ENCODE assay signal across 8 cellular contexts in the genomic region with DNA sequence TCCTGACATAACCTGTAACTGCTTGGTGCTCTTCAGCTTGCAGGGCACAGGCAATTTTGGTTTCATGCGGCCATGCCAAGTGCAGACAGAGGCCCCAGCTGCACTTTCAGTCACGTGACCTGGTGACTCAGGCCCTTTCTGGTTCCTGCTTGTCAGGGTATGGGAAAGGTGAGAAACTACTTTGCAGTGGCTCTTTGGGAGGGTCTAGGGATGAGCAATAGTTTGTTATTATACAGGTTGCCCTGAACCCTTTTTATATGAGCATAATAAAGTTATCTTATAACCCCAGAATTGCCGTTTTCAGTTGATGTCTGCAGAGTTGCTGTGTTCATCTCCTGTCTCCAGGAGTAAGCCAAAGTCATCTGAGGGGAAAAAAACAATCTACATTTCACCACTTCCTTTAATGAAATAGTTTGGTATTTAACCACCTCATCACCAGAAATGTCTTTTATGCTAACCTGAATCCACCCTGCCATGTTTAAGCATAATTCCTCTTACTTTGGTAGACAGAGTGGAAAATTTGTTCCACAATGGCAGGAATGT. TPM values are rescaled to one million over a fixed set of nuclear protein-coding genes. Genes with fewer than 3 reads are reported as not detected.
DNase-seq lines count a peak whose midpoint lies in the region; ATAC-seq and TF ChIP-seq lines count a peak whose summit lies in the region.

No MANE protein-coding gene starts in this region.

- intact Hi-C loops in ascending aorta (cut with DNase I), result loop anchor here (5.0 kb wide), 1 partner anchor 48 kb away; no protein-coding TSS in a partner anchor

- H3K36me3 ChIP-seq in ascending aorta, result no peaks in the 10 kb centered on the region

- H3K27me3 ChIP-seq in HL-60 (ENCODE audit: insufficient read depth, poor library complexity, severe bottlenecking) (no peaks in the 10 kb centered on the region), ascending aorta (no peaks in the 10 kb centered on the region)

- TF ChIP-seq CTCF in HL-60 (IDR thresholded peaks at IDR 0.05; ENCODE audit: insufficient read depth, low read length) (no peak), ascending aorta (IDR thresholded peaks at IDR 0.05) (no peak)

- H3K9me3 ChIP-seq in ascending aorta, result no peaks in the 10 kb centered on the region

- H3K4me3 ChIP-seq in HL-60 (replicated peaks; ENCODE audit: insufficient read depth, low read length) (no peak overlapping the region), ascending aorta (no peak overlapping the region)

- DNase-seq in HL-60 (ENCODE audit: low read depth in 1 of 2, low spot score in 1 of 2) (peak; percentile 77 to 91), T-helper 9 cell (peak; percentile 41), ascending aorta (ENCODE audit: low spot score in 2 of 2) (peak; percentile 43 to 88), left lobe of liver (ENCODE audit: low spot score) (peak; percentile 85), epidermal melanocyte (ENCODE audit: insufficient read length, low spot score) (no peak), OCI-M2 (lab: John Stamatoyannopoulos, UW; ENCODE audit: unreplicated experiment) (no peak)
- DNase-seq in stimulated activated CD8-positive, alpha-beta memory T cell treated with anti-CD3 and anti-CD28 coated beads, Interleukin-2, amount 100 ng/mL, for 1 hour (ENCODE audit: low read depth in 2 of 2), result peak; percentile 49 to 52

- peak; percentile 81 for ATAC-seq in GM18867 (IDR thresholded peaks at IDR 0.05; ENCODE audit: unreplicated experiment)
- ATAC-seq in left lobe of liver, result peak; percentile 84

- H3K4me1 ChIP-seq in ascending aorta, result peaks cover 0 to 5% of the 10 kb centered on the region in 2 donors

- H3K27ac ChIP-seq in HL-60 (replicated peaks) (peak overlapping the region; percentile 55), ascending aorta (peak overlapping the region; percentile 6 to 29)

RNA-seq across cellular contexts. Expression of a gene that starts 30.9 kb away (rescaled TPM):
- total RNA-seq in ascending aorta (588 TPM), left lobe of liver (11.6 TPM)

Comparison
In these comparisons a context has a peak if more than half of its experiments do, and no peak if none do; other contexts are left out.
1. DNase-seq: peak in HL-60 (2 of 2), T-helper 9 cell (single experiment), ascending aorta (2 of 2), left lobe of liver (single experiment) and stimulated activated CD8-positive, alpha-beta memory T cell treated with anti-CD3 and anti-CD28 coated beads, Interleukin-2, amount 100 ng/mL, for 1 hour (2 of 2); none in epidermal melanocyte (single experiment) and OCI-M2 (single experiment).
2. RNA of a gene that starts 30.9 kb away (total RNA-seq): 588 TPM in ascending aorta (single experiment); 11.6 TPM in left lobe of liver (single experiment); every median in the first group is over 10 times any median in the second.